ENCODE assay signal across 26 cellular contexts in the genomic region with DNA sequence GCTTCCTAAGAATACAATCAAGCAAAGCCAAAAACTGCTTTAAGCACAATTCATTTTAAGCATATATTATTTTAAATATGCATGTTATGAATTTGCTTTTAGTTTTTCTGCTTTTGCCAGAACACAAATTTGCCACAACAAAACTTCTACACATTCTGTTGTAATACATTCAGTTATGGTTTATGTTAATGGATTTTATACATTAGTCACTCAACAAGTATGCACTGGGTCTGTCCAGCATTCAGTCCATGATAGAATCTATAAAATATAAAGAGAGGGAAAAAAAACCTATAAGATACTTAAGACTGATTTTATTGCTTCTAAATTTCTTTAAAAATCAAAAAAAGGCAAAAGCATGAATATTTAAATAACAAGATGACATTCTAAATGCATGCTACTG. TPM values are rescaled to one million over a fixed set of nuclear protein-coding genes. Genes with fewer than 3 reads are reported as not detected.
DNase-seq lines count a peak whose midpoint lies in the region; ATAC-seq and TF ChIP-seq lines count a peak whose summit lies in the region.
"Had no signal": no experiment of that assay in that cellular context is flagged by ENCODE, and none has a peak within 500 bp of the region (broad histone marks: within the 10 kb centered on the region; RNA-seq: fewer than 3 reads in every experiment).

No MANE protein-coding gene starts in this region.

- intact Hi-C loops in PC-3 (cut with micrococcal nuclease) (loop anchor here (5.0 kb wide), 1 partner anchor 39 kb away; no protein-coding TSS in a partner anchor), mammary epithelial cell (cut with micrococcal nuclease) (no loop called here), uterus (cut with DNase I; ENCODE audit: low total_unique reads) (no loop called here), vagina (cut with DNase I) (no loop called here)

- in situ Hi-C loops in mammary epithelial cell (cut with MboI; ENCODE audit: low sequenced_read_pairs in 2 of 2), result no loop called here

- H3K9me3 ChIP-seq in PC-3 (ENCODE audit: low read length), result no peaks in the 10 kb centered on the region
- H3K9me3 ChIP-seq in mammary epithelial cell (replicated peaks; ENCODE audit: insufficient read depth, low read length), result no peaks in the 10 kb centered on the region
- no peaks in the 10 kb centered on the region for H3K9me3 ChIP-seq in right atrium auricular region
- H3K9me3 ChIP-seq in uterus, result no peaks in the 10 kb centered on the region
- H3K9me3 ChIP-seq in vagina, result no peaks in the 10 kb centered on the region

- no peaks in the 10 kb centered on the region for H3K36me3 ChIP-seq in PC-3 (ENCODE audit: low read depth, low read length)
- no peaks in the 10 kb centered on the region for H3K36me3 ChIP-seq in mammary epithelial cell (ENCODE audit: insufficient read depth, low read length)
- H3K36me3 ChIP-seq in right atrium auricular region, result no peaks in the 10 kb centered on the region
- H3K36me3 ChIP-seq in uterus, result no peaks in the 10 kb centered on the region
- H3K36me3 ChIP-seq in vagina, result no peaks in the 10 kb centered on the region

- H3K4me2 ChIP-seq in PC-3 (ENCODE audit: low read length), result peak overlapping the region; percentile 34
- H3K4me2 ChIP-seq in mammary epithelial cell (ENCODE audit: insufficient read depth, low read depth, low read length), result peak overlapping the region; percentile 13

- H3K4me1 ChIP-seq in PC-3 (ENCODE audit: insufficient read depth, low read length) (peaks cover 26% of the 10 kb centered on the region), mammary epithelial cell (ENCODE audit: insufficient read depth, low read length) (peaks cover 5% of the 10 kb centered on the region), foreskin keratinocyte (peaks cover 5% of the 10 kb centered on the region), right atrium auricular region (no peaks in the 10 kb centered on the region), uterus (no peaks in the 10 kb centered on the region), vagina (no peaks in the 10 kb centered on the region)

- no peaks in the 10 kb centered on the region for H3K27me3 ChIP-seq in PC-3 (ENCODE audit: low read length)
- H3K27me3 ChIP-seq in mammary epithelial cell (ENCODE audit: insufficient read depth, low read length), result no peaks in the 10 kb centered on the region
- no peaks in the 10 kb centered on the region for H3K27me3 ChIP-seq in foreskin keratinocyte
- H3K27me3 ChIP-seq in right atrium auricular region, result no peaks in the 10 kb centered on the region
- no peaks in the 10 kb centered on the region for H3K27me3 ChIP-seq in uterus
- no peaks in the 10 kb centered on the region for H3K27me3 ChIP-seq in vagina

- no peaks in the 10 kb centered on the region for H3K9me2 ChIP-seq in PC-3 (replicated peaks; ENCODE audit: low read length)

- dilution Hi-C loops in mammary epithelial cell (cut with HindIII; ENCODE audit: low sequenced_read_pairs), result no loop called here

- POLR2A ChIA-PET in PC-3 (lab: Charles Lee; ENCODE audit: unreplicated experiment), result no interaction called here

- no peak overlapping the region for H3K4me3 ChIP-seq in PC-3 (ENCODE audit: low read length)
- H3K4me3 ChIP-seq in mammary epithelial cell (replicated peaks in 1 of 3; ENCODE audit: insufficient read depth in 1 of 3, low read depth in 2 of 3, low read length in 3 of 3), result no peak overlapping the region
- H3K4me3 ChIP-seq in right atrium auricular region, result no peak overlapping the region
- H3K4me3 ChIP-seq in uterus, result no peak overlapping the region
- H3K4me3 ChIP-seq in vagina, result no peak overlapping the region

- CTCF ChIA-PET in PC-3 (lab: Charles Lee) (no interaction called here), mammary epithelial cell (lab: Charles Lee; ENCODE audit: low non-redundant PET) (no interaction called here)

- BruUV-seq in PC-3 (replicated peaks; lab: Mats Ljungman, UMichigan) (no TSS peak), mammary epithelial cell (replicated peaks; lab: Mats Ljungman, UMichigan) (no TSS peak)

- H3K9ac ChIP-seq in PC-3 (ENCODE audit: low read length), result no peak overlapping the region
- H3K9ac ChIP-seq in mammary epithelial cell (ENCODE audit: insufficient read depth, low read length), result no peak overlapping the region

- H3F3A ChIP-seq in PC-3 (ENCODE audit: low read length, unreplicated experiment), result no peaks in the 10 kb centered on the region

- DNase-seq in EH (ENCODE audit: low read depth) (peak; percentile 43), PC-3 (peak; percentile 25), mammary epithelial cell (peak; percentile 14), foreskin keratinocyte (peak in 1 of 2 donors; percentile 30), right atrium auricular region (ENCODE audit: low spot score) (no peak), uterus (no peak), vagina (ENCODE audit: extremely low spot score in 2 of 2) (no peak)
- DNase-seq: ACHN, AML-193, DMS79 treated with DMSO at 0.1 percent for 48 hours, GDM1, GOT3, Kasumi-1, MM.1S, NCI-H1092, NCI-H146, NCI-H2081, NCI-H2171 treated with DMSO at 0.1 percent for 48 hours, NCI-H510A, NCI-H774, OCI-M1, SIG-M5 had no signal

- H4K20me1 ChIP-seq in PC-3 (ENCODE audit: low read length) (no peaks in the 10 kb centered on the region), mammary epithelial cell (ENCODE audit: insufficient read depth, low read length) (no peaks in the 10 kb centered on the region)

- H3K27ac ChIP-seq in PC-3 (ENCODE audit: low read length), result no peak overlapping the region
- no peak overlapping the region for H3K27ac ChIP-seq in mammary epithelial cell (ENCODE audit: insufficient read depth, low read depth, low read length)
- H3K27ac ChIP-seq in foreskin keratinocyte, result no peak overlapping the region
- no peak overlapping the region for H3K27ac ChIP-seq in right atrium auricular region
- H3K27ac ChIP-seq in uterus, result no peak overlapping the region
- no peak overlapping the region for H3K27ac ChIP-seq in vagina
- H3K27ac ChIP-seq: C4-2B had no signal

- ATAC-seq in PC-3 (peak; percentile 74), foreskin keratinocyte (peak; percentile 64), GM19455 (IDR thresholded peaks at IDR 0.05; ENCODE audit: unreplicated experiment) (no peak)
- ATAC-seq: SK-N-SH treated with all-trans-retinoic acid at 6 μM for 48 hours had no signal

- TF ChIP-seq CTCF in PC-3 (conservative IDR thresholded peaks at IDR 0.05; ENCODE audit: low read depth, low read length), result no peak
- no peak for TF ChIP-seq CTCF in mammary epithelial cell (conservative IDR thresholded peaks at IDR 0.05 in 1 of 2, IDR thresholded peaks at IDR 0.05 in 1 of 2; ENCODE audit: extremely low read depth in 1 of 2, insufficient read depth in 1 of 2, low read depth in 1 of 2, low read length in 2 of 2)
- TF ChIP-seq CTCF in foreskin keratinocyte (conservative IDR thresholded peaks at IDR 0.05), result no peak
- TF ChIP-seq CTCF in right atrium auricular region (IDR thresholded peaks at IDR 0.05), result no peak
- no peak for TF ChIP-seq CTCF in uterus (IDR thresholded peaks at IDR 0.05)
- no peak for TF ChIP-seq CTCF in vagina (IDR thresholded peaks at IDR 0.05)

- H3K79me2 ChIP-seq in PC-3 (ENCODE audit: low read length), result no peaks in the 10 kb centered on the region
- no peaks in the 10 kb centered on the region for H3K79me2 ChIP-seq in mammary epithelial cell (ENCODE audit: insufficient read depth, low read length)

- no peak for TF ChIP-seq POLR2A in uterus (IDR thresholded peaks at IDR 0.05)
- no peak for TF ChIP-seq POLR2A in vagina (IDR thresholded peaks at IDR 0.05)

- no peak overlapping the region for H2AFZ ChIP-seq in PC-3 (ENCODE audit: low read length)
- no peak overlapping the region for H2AFZ ChIP-seq in mammary epithelial cell (ENCODE audit: low read depth, low read length)

RNA-seq across cellular contexts. Expression of gene IQCM, which starts 22.2 kb away (rescaled TPM):
- total RNA-seq in PC-3 (2014; rRNA removed), result not detected in 2 replicates
- not detected for total RNA-seq in mammary epithelial cell
- polyA plus RNA-seq in mammary epithelial cell, result not detected
- polyA minus RNA-seq in mammary epithelial cell, result not detected
- not detected in 2 replicates for total RNA-seq in foreskin keratinocyte
- polyA plus RNA-seq in foreskin keratinocyte, result not detected in 2 replicates
- total RNA-seq in right atrium auricular region, result not detected
- under 1 TPM in 1 of 4 donors, not detected in 3; 0.48 TPM for total RNA-seq in uterus
- total RNA-seq in vagina, result not detected
- total RNA-seq: RPMI7951 had no signal

Comparison
In these comparisons a context has a peak if more than half of its experiments do, and no peak if none do; other contexts are left out.
1. DNase-seq: peak in EH (single experiment), PC-3 (single experiment) and mammary epithelial cell (single experiment); none in right atrium auricular region (single experiment), uterus (0 of 2) and vagina (0 of 2).